In the genomic region with DNA sequence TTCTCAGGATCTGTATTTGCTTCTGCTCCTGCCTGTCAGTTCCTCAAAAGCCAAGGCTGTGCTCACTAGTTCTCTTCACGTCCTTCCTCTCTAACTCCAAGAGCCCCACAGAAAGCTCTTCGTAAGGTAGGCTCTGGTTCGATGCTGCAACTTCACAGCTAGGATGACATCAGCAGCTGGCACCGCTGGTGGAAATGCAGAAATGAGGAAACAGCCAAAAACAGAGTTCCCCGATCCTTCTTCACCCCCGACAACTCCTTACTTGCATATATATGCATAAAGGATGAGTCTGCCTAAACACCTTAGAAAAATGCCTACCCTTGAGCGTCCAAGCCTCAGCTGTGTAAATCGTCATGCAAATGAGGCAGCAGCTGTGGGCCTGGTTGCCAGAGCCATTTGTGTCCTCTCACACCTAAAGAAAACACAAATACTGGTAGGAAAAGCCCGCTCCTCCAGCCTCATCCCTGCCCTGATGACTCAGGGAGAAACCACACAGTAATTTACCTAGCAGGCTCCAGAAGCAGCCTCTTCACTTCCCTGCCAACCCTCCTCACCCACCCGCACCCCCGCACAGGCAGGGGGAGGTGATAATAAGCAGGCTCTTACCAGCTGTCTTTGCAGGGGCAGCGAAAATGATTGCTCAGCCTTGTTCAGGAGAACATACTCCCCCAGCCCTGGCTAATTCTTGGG, we compare ENCODE assay signal across 9 cellular contexts. TPM values are rescaled to one million over a fixed set of nuclear protein-coding genes. Genes with fewer than 3 reads are reported as not detected.
DNase-seq lines count a peak whose midpoint lies in the region; ATAC-seq, FAIRE-seq and TF ChIP-seq lines count a peak whose summit lies in the region.
"Had no signal": no experiment of that assay in that cellular context is flagged by ENCODE, and none has a peak within 500 bp of the region (broad histone marks: within the 10 kb centered on the region; RNA-seq: fewer than 3 reads in every experiment).

No MANE protein-coding gene starts in this region.

- FAIRE-seq in A549 (lab: Jason Lieb, UNC) = no peak

- TF ChIP-seq RAD21 in A549 (conservative IDR thresholded peaks at IDR 0.05 in 1 of 2, IDR thresholded peaks at IDR 0.05 in 1 of 2) = no peak

- TF ChIP-seq POLR2A in A549 (IDR thresholded peaks at IDR 0.05; ENCODE audit: low read length) = no peak
- TF ChIP-seq POLR2A in NB4 (IDR thresholded peaks at IDR 0.05; ENCODE audit: extremely low read depth, insufficient read length) = no peak

- TF ChIP-seq CTCF in A549 (IDR thresholded peaks at IDR 0.05) (no peak), NB4 (IDR thresholded peaks at IDR 0.05; ENCODE audit: low read depth, low read length) (no peak), fibroblast of pulmonary artery (IDR thresholded peaks at IDR 0.05; ENCODE audit: low read length, missing control alignments) (no peak)

- no peaks in the 10 kb centered on the region for H3K9me3 ChIP-seq in A549

- H3K4me2 ChIP-seq in A549 = peak overlapping the region; percentile 48

- ATAC-seq in A549 = peak; percentile 35 to 36; a peak in 3 of 6 replicates
- peak; percentile 46 for ATAC-seq in GM19397 (IDR thresholded peaks at IDR 0.05; ENCODE audit: unreplicated experiment)

- DNase-seq in A549 (ENCODE audit: low read depth in 1 of 2, low spot score in 1 of 2) = peak in 1 of 2 experiments; percentile 34
- DNase-seq in NB4 (ENCODE audit: low read depth) = peak; percentile 92
- DNase-seq in SHP77 (lab: John Stamatoyannopoulos, UW) = peak; percentile 73 to 79
- peak; percentile 49 for DNase-seq in fibroblast of pulmonary artery (ENCODE audit: low read depth)
- peak; percentile 67 for DNase-seq in occipital lobe (lab: John Stamatoyannopoulos, UW)
- DNase-seq in RKO (ENCODE audit: low spot score) = no peak
- no peak for DNase-seq in activated CD4-positive, CD25-positive, alpha-beta regulatory T cell (lab: John Stamatoyannopoulos, UW)
- DNase-seq: CD4-positive, CD25-positive, alpha-beta regulatory T cell had no signal

- H3K4me3 ChIP-seq in A549 (no peak overlapping the region), NB4 (ENCODE audit: low read depth, low read length) (peak overlapping the region; percentile 41), fibroblast of pulmonary artery (replicated peaks; ENCODE audit: low read depth, low read length) (no peak overlapping the region)

- CTCF ChIA-PET in A549 (lab: Yijun Ruan, JAX) = interaction anchor here (0.6 to 2.1 kb wide), 8 partner anchors 9 to 1077 kb away, joined by 3 to 8 read pairs (median 3); no protein-coding TSS in a partner anchor

- H3K27ac ChIP-seq in A549 = peak overlapping the region; percentile 25 to 65; a peak in 5 of 6 replicates

- H3K4me1 ChIP-seq in A549 = peaks cover 47% of the 10 kb centered on the region

- no peak for TF ChIP-seq EP300 in A549 (IDR thresholded peaks at IDR 0.05)

- 56% methylated on average over 12 of the region's 12 CpGs for WGBS in A549 (ENCODE audit: missing lambda C conversion rate)

- POLR2A ChIA-PET in A549 (lab: Yijun Ruan, JAX) = no interaction called here

TF ChIP-seq in A549, 52 proteins besides CTCF, POLR2A, EP300 and RAD21:
- TF ChIP-seq HEYL (CRISPR knock-in tag; IDR thresholded peaks at IDR 0.05) (no peak), PHF8 (IDR thresholded peaks at IDR 0.05; ENCODE audit: borderline replicate concordance, low read depth) (no peak), MAFK (IDR thresholded peaks at IDR 0.05; ENCODE audit: partially characterized antibody) (no peak), MYC (IDR thresholded peaks at IDR 0.05; ENCODE audit: borderline replicate concordance, low read length) (no peak), JUN (IDR thresholded peaks at IDR 0.05) (no peak), ZSCAN20 (CRISPR knock-in tag; IDR thresholded peaks at IDR 0.05) (no peak), RNF2 (IDR thresholded peaks at IDR 0.05; ENCODE audit: borderline replicate concordance, low read depth) (no peak), CEBPB (IDR thresholded peaks at IDR 0.05) (no peak), FOSB (CRISPR knock-in tag; IDR thresholded peaks at IDR 0.05) (no peak), SMC3 (IDR thresholded peaks at IDR 0.05) (no peak), TP53 (CRISPR knock-in tag; IDR thresholded peaks at IDR 0.05) (no peak)
- TF ChIP-seq, protein P1, sequence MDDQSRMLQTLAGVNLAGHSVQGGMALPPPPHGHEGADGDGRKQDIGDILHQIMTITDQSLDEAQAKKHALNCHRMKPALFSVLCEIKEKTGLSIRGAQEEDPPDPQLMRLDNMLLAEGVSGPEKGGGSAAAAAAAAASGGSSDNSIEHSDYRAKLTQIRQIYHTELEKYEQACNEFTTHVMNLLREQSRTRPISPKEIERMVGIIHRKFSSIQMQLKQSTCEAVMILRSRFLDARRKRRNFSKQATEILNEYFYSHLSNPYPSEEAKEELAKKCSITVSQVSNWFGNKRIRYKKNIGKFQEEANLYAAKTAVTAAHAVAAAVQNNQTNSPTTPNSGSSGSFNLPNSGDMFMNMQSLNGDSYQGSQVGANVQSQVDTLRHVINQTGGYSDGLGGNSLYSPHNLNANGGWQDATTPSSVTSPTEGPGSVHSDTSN (IDR thresholded peaks at IDR 0.05) = no peak
TF ChIP-seq in A549: peak in this region for 0.

RNA-seq across cellular contexts. Expression of a gene that starts 28.2 kb away (rescaled TPM):
- polyA plus RNA-seq in A549 (2011; rRNA removed) = 6.4 and 7.9 TPM in 2 replicates
- 16.2 and 19.1 TPM in 2 replicates for polyA plus RNA-seq in A549 (2012; cell fraction: cytosol; rRNA removed)
- polyA plus RNA-seq in A549 (2012; cell fraction: nucleus; rRNA removed) = 21.5 and 21.8 TPM in 2 replicates
- polyA plus RNA-seq in A549 (2017; fragmentation: RNase III; extraction: RNeasy Plus Mini Kit Qiagen cat#74134 plus additional on column Dnase treatment) = 6.6 to 8.9 TPM (median 7.0 TPM) in 3 replicates
- 2.6 and 3.7 TPM in 2 replicates for polyA minus RNA-seq in A549 (2011; rRNA and poly(A)+ RNA removed)
- total RNA-seq in occipital lobe = 8.0 TPM

Comparison
In these comparisons a context has a peak if more than half of its experiments do, and no peak if none do; other contexts are left out.
1. DNase-seq: peak in NB4 (single experiment), SHP77 (2 of 2), fibroblast of pulmonary artery (single experiment) and occipital lobe (single experiment); none in RKO (single experiment) and activated CD4-positive, CD25-positive, alpha-beta regulatory T cell (0 of 4).